In the genomic region with DNA sequence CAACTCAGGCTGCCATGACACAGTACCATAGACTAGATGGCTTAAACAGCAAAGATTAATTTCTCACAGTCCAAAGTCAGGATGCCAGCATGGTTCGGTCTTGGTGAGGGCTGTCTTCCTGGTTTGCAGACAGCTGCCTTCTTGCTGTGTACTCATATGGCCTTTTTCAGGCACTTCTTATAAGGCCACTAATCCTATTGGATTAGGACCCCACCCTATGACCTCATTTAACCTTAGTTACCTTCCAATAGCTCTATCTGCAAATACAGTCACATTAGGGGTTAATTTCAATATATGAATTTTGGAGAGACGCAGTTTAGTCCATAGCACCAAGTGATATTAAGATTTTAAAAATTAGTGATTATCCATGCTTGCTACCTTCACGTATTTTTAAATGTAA, we compare ENCODE assay signal across 35 cellular contexts.
DNase-seq lines count a peak whose midpoint lies in the region; ATAC-seq, FAIRE-seq and TF ChIP-seq lines count a peak whose summit lies in the region.
"Had no signal": no experiment of that assay in that cellular context is flagged by ENCODE, and none has a peak within 500 bp of the region (broad histone marks: within the 10 kb centered on the region; RNA-seq: fewer than 3 reads in every experiment).

No MANE protein-coding gene starts in this region.

- no peak overlapping the region for H3K27ac Mint-ChIP-seq in activated naive CD4-positive, alpha-beta T cell treated with anti-CD3 and anti-CD28 coated beads, Interleukin-2, amount 10 ng/mL, durations not matched to agents 7 days and 5 days
- H3K27ac Mint-ChIP-seq: B cell; CD14-positive monocyte; CD4-positive, alpha-beta memory T cell; CD4-positive, alpha-beta T cell; CD4-positive, CD25-positive, alpha-beta regulatory T cell; CD8-positive, alpha-beta T cell had no signal

- in situ Hi-C loops in HepG2 (cut with HindIII; ENCODE audit: extremely low pct_ligation_motif_present, low pct_unique_long_range_greater_than_20kb) = loop anchor here (25.0 kb wide), 1 partner anchor 376 kb away; no protein-coding TSS in a partner anchor

- intact Hi-C loops in HepG2 (cut with micrococcal nuclease; ENCODE audit: unreplicated experiment) (no loop called here), right lobe of liver (cut with DNase I) (no loop called here)

- TF ChIP-seq CTCF in HepG2 (CRISPR knock-in tag; IDR thresholded peaks at IDR 0.05) = no peak
- TF ChIP-seq CTCF in right lobe of liver (IDR thresholded peaks at IDR 0.05) = no peak
- TF ChIP-seq CTCF in WERI-Rb-1 (IDR thresholded peaks at IDR 0.05; ENCODE audit: low read depth, low read length) = no peak

- H3K36me3 ChIP-seq in HepG2 (replicated peaks in 1 of 2; ENCODE audit: control insufficient read depth in 1 of 2, insufficient read depth in 2 of 2, low read length in 2 of 2) (no peaks in the 10 kb centered on the region), right lobe of liver (no peaks in the 10 kb centered on the region), WERI-Rb-1 (no peaks in the 10 kb centered on the region)
- H3K36me3 ChIP-seq: BE2C; BLaER1; BLaER1 treated with 17β-estradiol and CSF1 and Interleukin-3, amounts not matched to agents 10 nM and 100 nM had no signal

- no peaks in the 10 kb centered on the region for H4K20me1 ChIP-seq in HepG2 (ENCODE audit: insufficient read depth, low read length)
- H4K20me1 ChIP-seq: BLaER1; BLaER1 treated with 17β-estradiol and CSF1 and Interleukin-3, amounts not matched to agents 10 nM and 100 nM had no signal

- H3K4me1 ChIP-seq in HepG2 (ENCODE audit: insufficient read depth, low read length) (peaks cover 45% of the 10 kb centered on the region), right lobe of liver (peaks cover 0 to 8% (median 0%) of the 10 kb centered on the region in 4 donors)
- H3K4me1 ChIP-seq: BE2C, Caco-2 had no signal

- no peak for ATAC-seq in HepG2
- no peak for ATAC-seq in right lobe of liver
- ATAC-seq in esophagus mucosa = no peak
- no peak for ATAC-seq in HG03439 (IDR thresholded peaks at IDR 0.05; ENCODE audit: unreplicated experiment)
- ATAC-seq: A549; CD8-positive, alpha-beta T cell had no signal

- no peaks in the 10 kb centered on the region for H3K9me3 Mint-ChIP-seq in activated naive CD4-positive, alpha-beta T cell treated with anti-CD3 and anti-CD28 coated beads, Interleukin-2, amount 10 ng/mL, durations not matched to agents 7 days and 5 days
- H3K9me3 Mint-ChIP-seq: CD4-positive, alpha-beta T cell; CD8-positive, alpha-beta memory T cell had no signal

- H2AFZ ChIP-seq in HepG2 (ENCODE audit: low read length) = no peak overlapping the region

- no peaks in the 10 kb centered on the region for H3K27me3 Mint-ChIP-seq in activated naive CD4-positive, alpha-beta T cell treated with anti-CD3 and anti-CD28 coated beads, Interleukin-2, amount 10 ng/mL, durations not matched to agents 7 days and 5 days
- H3K27me3 Mint-ChIP-seq: CD4-positive, alpha-beta memory T cell; CD4-positive, alpha-beta T cell; CD4-positive, CD25-positive, alpha-beta regulatory T cell; CD8-positive, alpha-beta memory T cell had no signal

- DNase-seq in HepG2 (ENCODE audit: low spot score) (no peak), right lobe of liver (no peak), NCI-H82 (lab: John Stamatoyannopoulos, UW) (peak; percentile 69), NCI-H82 treated with DMSO at 0.1 percent for 48 hours (lab: John Stamatoyannopoulos, UW; ENCODE audit: unreplicated experiment) (peak; percentile 14), WERI-Rb-1 (peak; percentile 7)
- no peak for DNase-seq in activated naive CD4-positive, alpha-beta T cell treated with anti-CD3 and anti-CD28 coated beads, Interleukin-2, amount 10 ng/mL, durations not matched to agents 7 days and 5 days
- DNase-seq: 8988T; ACHN; AML-193; BE2C; C1 segment of cervical spinal cord; Caco-2; Calu3; CD4-positive, alpha-beta memory T cell; CD4-positive, alpha-beta T cell; CD4-positive, CD25-positive, alpha-beta regulatory T cell; CD8-positive, alpha-beta memory T cell; CD8-positive, alpha-beta T cell; COR-L47; DMS 273 treated with DMSO at 0.1 percent for 48 hours; DMS153; DMS53; DND-41; EL had no signal

- no peaks in the 10 kb centered on the region for H3K36me3 Mint-ChIP-seq in activated naive CD4-positive, alpha-beta T cell treated with anti-CD3 and anti-CD28 coated beads, Interleukin-2, amount 10 ng/mL, durations not matched to agents 7 days and 5 days
- H3K36me3 Mint-ChIP-seq: CD14-positive monocyte; CD4-positive, alpha-beta memory T cell; CD4-positive, CD25-positive, alpha-beta regulatory T cell; CD8-positive, alpha-beta memory T cell; CD8-positive, alpha-beta T cell had no signal

- no peak overlapping the region for H3K4me2 ChIP-seq in HepG2 (ENCODE audit: low read depth, low read length)
- H3K4me2 ChIP-seq: A549, BLaER1 had no signal

- H3K27me3 ChIP-seq in HepG2 (ENCODE audit: control insufficient read depth in 1 of 2, insufficient read depth in 2 of 2, low read length in 2 of 2) (no peaks in the 10 kb centered on the region), right lobe of liver (no peaks in the 10 kb centered on the region), WERI-Rb-1 (ENCODE audit: insufficient read depth, low read depth, severe bottlenecking) (no peaks in the 10 kb centered on the region)
- H3K27me3 ChIP-seq: BE2C; BLaER1; BLaER1 treated with 17β-estradiol and CSF1 and Interleukin-3, amounts not matched to agents 10 nM and 100 nM had no signal

- TF ChIP-seq RAD21 in HepG2 (CRISPR knock-in tag; IDR thresholded peaks at IDR 0.05) = no peak

- no peak for TF ChIP-seq EP300 in HepG2 (IDR thresholded peaks at IDR 0.05; ENCODE audit: low read depth in 2 of 2, low read length in 2 of 2)
- no peak for TF ChIP-seq EP300 in HepG2 (CRISPR knock-in tag; IDR thresholded peaks at IDR 0.05; ENCODE audit: borderline replicate concordance)

- 93% methylated on average over 3 of the region's 3 CpGs for WGBS in HepG2 (ENCODE audit: low lambda C conversion rate)
- WGBS in right lobe of liver (ENCODE audit: insufficient coverage, low coverage, low lambda C conversion rate, missing lambda C conversion rate) = 92% methylated on average over 2 of the region's 3 CpGs

- TF ChIP-seq POLR2A in HepG2 (IDR thresholded peaks at IDR 0.05; ENCODE audit: insufficient read depth in 1 of 2, low read depth in 2 of 2, low read length in 2 of 2) (no peak), right lobe of liver (IDR thresholded peaks at IDR 0.05) (no peak)

- H3K9ac ChIP-seq in HepG2 (ENCODE audit: insufficient read depth, low read depth, low read length) = no peak overlapping the region
- H3K9ac ChIP-seq: BLaER1; BLaER1 treated with 17β-estradiol and CSF1 and Interleukin-3, amounts not matched to agents 10 nM and 100 nM had no signal

- H3K4me3 Mint-ChIP-seq in activated naive CD4-positive, alpha-beta T cell treated with anti-CD3 and anti-CD28 coated beads, Interleukin-2, amount 10 ng/mL, durations not matched to agents 7 days and 5 days = no peak overlapping the region
- H3K4me3 Mint-ChIP-seq: B cell; CD14-positive monocyte; CD4-positive, alpha-beta memory T cell; CD4-positive, alpha-beta T cell; CD4-positive, CD25-positive, alpha-beta regulatory T cell; CD8-positive, alpha-beta memory T cell; CD8-positive, alpha-beta T cell had no signal

- H3K27ac ChIP-seq in HepG2 (ENCODE audit: extremely low read length, insufficient read depth, low read length) (no peak overlapping the region), right lobe of liver (no peak overlapping the region), WERI-Rb-1 (no peak overlapping the region)
- H3K27ac ChIP-seq: 22Rv1; A549; BLaER1; BLaER1 treated with 17β-estradiol and CSF1 and Interleukin-3, amounts not matched to agents 10 nM and 100 nM; C4-2B had no signal

- POLR2A ChIA-PET in HepG2 (lab: Yijun Ruan, JAX) = no interaction called here

- no peak overlapping the region for H3K4me3 ChIP-seq in HepG2 (replicated peaks in 1 of 3; ENCODE audit: insufficient read depth in 1 of 3, low read depth in 2 of 3, low read length in 3 of 3)
- no peak overlapping the region for H3K4me3 ChIP-seq in right lobe of liver
- no peak overlapping the region for H3K4me3 ChIP-seq in WERI-Rb-1 (ENCODE audit: low read depth, low read length)
- H3K4me3 ChIP-seq: A549; BLaER1; BLaER1 treated with 17β-estradiol and CSF1 and Interleukin-3, amounts not matched to agents 10 nM and 100 nM had no signal

- H3K9me3 ChIP-seq in HepG2 (ENCODE audit: low read length) (peaks cover 15% of the 10 kb centered on the region), right lobe of liver (no peaks in the 10 kb centered on the region), WERI-Rb-1 (ENCODE audit: severe bottlenecking) (peaks cover 6% of the 10 kb centered on the region)
- H3K9me3 ChIP-seq: BE2C, BLaER1, Caco-2 had no signal

- no peaks in the 10 kb centered on the region for H3K4me1 Mint-ChIP-seq in activated naive CD4-positive, alpha-beta T cell treated with anti-CD3 and anti-CD28 coated beads, Interleukin-2, amount 10 ng/mL, durations not matched to agents 7 days and 5 days
- H3K4me1 Mint-ChIP-seq: B cell; CD14-positive monocyte; CD4-positive, alpha-beta memory T cell; CD4-positive, CD25-positive, alpha-beta regulatory T cell; CD8-positive, alpha-beta memory T cell had no signal

- BruUV-seq in HepG2 (replicated peaks; lab: Mats Ljungman, UMichigan) = no TSS peak

- CTCF ChIA-PET in HepG2 (lab: Yijun Ruan, JAX; ENCODE audit: low intra/inter-chr PET ratio, low total read pairs) = no interaction called here
- CTCF ChIA-PET in activated naive CD4-positive, alpha-beta T cell treated with anti-CD3 and anti-CD28 coated beads, Interleukin-2, amount 10 ng/mL, durations not matched to agents 7 days and 5 days (lab: Charles Lee) = no interaction called here

- H3K79me2 ChIP-seq in HepG2 (ENCODE audit: insufficient read depth, low read length) = no peaks in the 10 kb centered on the region

- no peak for FAIRE-seq in HepG2 (lab: Jason Lieb, UNC)
- FAIRE-seq: A204.1, A549, D721Med had no signal

TF ChIP-seq in HepG2, 621 proteins besides CTCF, POLR2A, EP300 and RAD21:
- no peak for TF ChIP-seq GATA4 (IDR thresholded peaks at IDR 0.05; ENCODE audit: borderline replicate concordance, low read depth)
- no peak for TF ChIP-seq FOSL1 (CRISPR knock-in tag; IDR thresholded peaks at IDR 0.05; ENCODE audit: borderline replicate concordance)
- no peak for TF ChIP-seq ZZZ3 (CRISPR knock-in tag; IDR thresholded peaks at IDR 0.05; ENCODE audit: borderline replicate concordance)
- no peak for TF ChIP-seq ZNF543 (CRISPR knock-in tag; IDR thresholded peaks at IDR 0.05)
- peak; percentile 99 for TF ChIP-seq ZNF264 (CRISPR knock-in tag; IDR thresholded peaks at IDR 0.05)

Comparison
In these comparisons a context has a peak if more than half of its experiments do, and no peak if none do; other contexts are left out.
1. DNase-seq: peak in NCI-H82 (single experiment), NCI-H82 treated with DMSO at 0.1 percent for 48 hours (single experiment) and WERI-Rb-1 (single experiment); none in HepG2 (single experiment), right lobe of liver (0 of 3) and activated naive CD4-positive, alpha-beta T cell treated with anti-CD3 and anti-CD28 coated beads, Interleukin-2, amount 10 ng/mL, durations not matched to agents 7 days and 5 days (single experiment).